ENCODE assay signal across 17 cellular contexts in genomic region chr19:18311495-18311894, GRCh38. TPM values are rescaled to one million over a fixed set of nuclear protein-coding genes. Genes with fewer than 3 reads are reported as not detected.
A peak's percentile ranks its signal among the peaks of the same experiment; 100 is the strongest.
DNase-seq lines count a peak whose midpoint lies in the region; ATAC-seq, FAIRE-seq and TF ChIP-seq lines count a peak whose summit lies in the region.
"Had no signal": no experiment of that assay in that cellular context is flagged by ENCODE, and none has a peak within 500 bp of the region (broad histone marks: within the 10 kb centered on the region; RNA-seq: fewer than 3 reads in every experiment).

No MANE protein-coding gene starts in this region.

- peaks cover 18% of the 10 kb centered on the region for H3K79me1 ChIP-seq in neuronal stem cell (ENCODE audit: low read depth, low read length)

- TF ChIP-seq CTCF in K562 (IDR thresholded peaks at IDR 0.05 in 2 of 3, conservative IDR thresholded peaks at IDR 0.05 in 1 of 3; ENCODE audit: insufficient read depth in 2 of 3, low read depth in 1 of 3, low read length in 3 of 3), result no peak

- peak overlapping the region; percentile 80 for H3K23ac ChIP-seq in neuronal stem cell (ENCODE audit: low read depth, low read length, poor library complexity)

- H3K9ac ChIP-seq in K562 (ENCODE audit: insufficient read depth in 1 of 2, low read depth in 2 of 2, low read length in 2 of 2) (peak overlapping the region in 1 of 2 experiments; percentile 46; a peak in 2 of 4 replicates), neuronal stem cell (ENCODE audit: low read depth, low read length, poor library complexity) (no peak overlapping the region)

- CTCF ChIA-PET in K562 (lab: Yijun Ruan, JAX; ENCODE audit: low intra/inter-chr PET ratio), result no interaction called here

- POLR2A ChIA-PET in K562 (lab: Yijun Ruan, JAX), result no interaction called here

- H3K9me3 ChIP-seq in K562 (replicated peaks; ENCODE audit: control insufficient read depth, insufficient read depth, low read depth, low read length) (no peaks in the 10 kb centered on the region), neuronal stem cell (replicated peaks in 1 of 2; ENCODE audit: control insufficient read depth in 2 of 2, insufficient read depth in 1 of 2, low read depth in 1 of 2, low read length in 2 of 2) (no peaks in the 10 kb centered on the region)

- no peak overlapping the region for H2AFZ ChIP-seq in K562 (ENCODE audit: low read depth, low read length)
- H2AFZ ChIP-seq in neuronal stem cell (ENCODE audit: low read length), result no peak overlapping the region
- H2AFZ ChIP-seq: GM23338 had no signal

- peaks cover 99% of the 10 kb centered on the region for H3K36me3 ChIP-seq in K562 (ENCODE audit: control insufficient read depth, insufficient read depth, low read length)
- peaks cover 61 to 98% of the 10 kb centered on the region in 2 donors for H3K36me3 ChIP-seq in neuronal stem cell (replicated peaks in 1 of 2; ENCODE audit: control insufficient read depth in 2 of 2, insufficient read depth in 2 of 2, low read length in 2 of 2)

- intact Hi-C loops in K562 (cut with micrococcal nuclease), result no loop called here

- no peak overlapping the region for H3K18ac ChIP-seq in neuronal stem cell (ENCODE audit: low read length)

- H3K27me3 ChIP-seq in K562 (ENCODE audit: control insufficient read depth in 2 of 2, insufficient read depth in 2 of 2, low read length in 2 of 2) (no peaks in the 10 kb centered on the region), neuronal stem cell (ENCODE audit: control insufficient read depth in 3 of 3, insufficient read depth in 3 of 3, low read depth in 1 of 3, low read length in 3 of 3) (no peaks in the 10 kb centered on the region)

- H3K4me1 ChIP-seq in K562 (replicated peaks in 1 of 2; ENCODE audit: control insufficient read depth in 2 of 2, insufficient read depth in 2 of 2, low read length in 2 of 2) (peaks cover 0 to 57% of the 10 kb centered on the region in 2 experiments; a peak in 3 of 5 replicates), neuronal stem cell (ENCODE audit: control insufficient read depth in 2 of 2, insufficient read depth in 1 of 2, low read depth in 1 of 2, low read length in 2 of 2) (no peaks in the 10 kb centered on the region)

- no peaks in the 10 kb centered on the region for H4K20me1 ChIP-seq in K562 (replicated peaks; ENCODE audit: control insufficient read depth, insufficient read depth, low read length)

- 96% methylated on average over 16 of the region's 20 CpGs for WGBS in K562 (ENCODE audit: insufficient coverage, low coverage, missing lambda C conversion rate)
- WGBS in neuronal stem cell (ENCODE audit: extremely low coverage in 2 of 2, insufficient read length in 2 of 2, insufficient replicate concordance in 1 of 2), 2 donors, result no CpG with 5 or more reads among the region's 20 CpGs

- H3K4ac ChIP-seq in neuronal stem cell (ENCODE audit: low read length), result peak overlapping the region; percentile 53

- TF ChIP-seq EP300 in K562 (IDR thresholded peaks at IDR 0.05; ENCODE audit: low read length), result no peak

- H3K4me2 ChIP-seq in K562 (ENCODE audit: insufficient read depth, low read length) (no peak overlapping the region), neuronal stem cell (ENCODE audit: insufficient read depth, low read length, poor library complexity, severe bottlenecking) (no peak overlapping the region)
- H3K4me2 ChIP-seq: GM23338 had no signal

- in situ Hi-C loops in K562 (cut with MboI), result no loop called here

- peaks cover 31% of the 10 kb centered on the region for H3K79me2 ChIP-seq in K562 (ENCODE audit: control insufficient read depth, insufficient read depth, low read length)

- H2BK15ac ChIP-seq in neuronal stem cell (ENCODE audit: low read length), result no peak overlapping the region

- no peaks in the 10 kb centered on the region for H3K9me1 ChIP-seq in K562 (ENCODE audit: control insufficient read depth, insufficient read depth, low read length)

- no peak overlapping the region for H3K4me3 ChIP-seq in K562
- H3K4me3 ChIP-seq in neuronal stem cell (ENCODE audit: low read length in 2 of 2), result no peak overlapping the region
- H3K4me3 ChIP-seq: GM23338 had no signal

- H3K14ac ChIP-seq in neuronal stem cell (ENCODE audit: low read length), result peak overlapping the region; percentile 21

- no TSS peak for BruUV-seq in K562 (replicated peaks; lab: Mats Ljungman, UMichigan)

- no peak for TF ChIP-seq RAD21 in K562 (CRISPR knock-in tag; conservative IDR thresholded peaks at IDR 0.05 in 1 of 2, IDR thresholded peaks at IDR 0.05 in 1 of 2)

- FAIRE-seq in K562 (lab: Jason Lieb, UNC), result no peak

- H4K91ac ChIP-seq in neuronal stem cell (ENCODE audit: low read depth, low read length, poor library complexity), result no peak overlapping the region

- H3K27ac ChIP-seq in K562 (ENCODE audit: extremely low read depth, low read depth, low read length) (no peak overlapping the region), neuronal stem cell (replicated peaks; ENCODE audit: low read length) (no peak overlapping the region)
- H3K27ac ChIP-seq: HL-60 had no signal

- no peak overlapping the region for H4K8ac ChIP-seq in neuronal stem cell (ENCODE audit: low read depth, low read length)

- no peak overlapping the region for H2BK120ac ChIP-seq in neuronal stem cell (ENCODE audit: low read depth, low read length)

- no peak overlapping the region for H2BK12ac ChIP-seq in neuronal stem cell (ENCODE audit: low read length)

- TF ChIP-seq POLR2A in GM19099 (IDR thresholded peaks at IDR 0.05; ENCODE audit: extremely low read depth, insufficient read length, low read depth) (peak; percentile 16), K562 (conservative IDR thresholded peaks at IDR 0.05) (no peak)

- no peak for ATAC-seq in K562
- no peak for ATAC-seq in SK-N-SH treated with all-trans-retinoic acid at 6 μM for 48 hours
- ATAC-seq: GM23338, PC-3 had no signal

- peak overlapping the region; percentile 39 for H2BK5ac ChIP-seq in neuronal stem cell (ENCODE audit: low read length)

- DNase-seq in K562 (ENCODE audit: extremely low read depth in 1 of 4, low spot score in 3 of 4) (peak in 1 of 4 experiments; percentile 20), neuronal stem cell (ENCODE audit: low spot score) (no peak), SKM-1 treated with dmso at 0.1 percent for 144 hours (lab: John Stamatoyannopoulos, UW; ENCODE audit: unreplicated experiment) (no peak)
- DNase-seq: CD8-positive, alpha-beta memory T cell; GF-D8; HFFc6; KG1; NCI-H1092; NCI-H1694 treated with DMSO at 0.1 percent for 48 hours; NCI-H345; NCI-H526 treated with DMSO at 0.1 percent for 48 hours; PC-3; SHP77 had no signal

- no peak overlapping the region for H2AK5ac ChIP-seq in neuronal stem cell (ENCODE audit: low read depth, low read length)

RNA-seq across cellular contexts. Expression of gene LSM4, which starts 11.4 kb away (rescaled TPM):
- total RNA-seq in K562 (2011; cell fraction: chromatin; rRNA removed; ENCODE audit: low replicate concordance), result 34.5 and 96.0 TPM in 2 replicates
- 110 and 120 TPM in 2 replicates for total RNA-seq in K562 (2011; cell fraction: nucleolus; rRNA removed)
- 70.1 and 74.1 TPM in 2 replicates for total RNA-seq in K562 (2011; cell fraction: nucleoplasm; rRNA removed)
- 763 and 822 TPM in 2 replicates for total RNA-seq in K562 (2014; rRNA removed)
- 202 and 208 TPM in 2 replicates for total RNA-seq in K562 (2014; rRNA removed; fragmentation: Illumina TruSeq; extraction: Trizol)
- total RNA-seq in K562 (2015; rRNA removed; fragmentation: Illumina TruSeq; extraction: Trizol), result 273 and 275 TPM in 2 replicates
- total RNA-seq in K562 (2021), result 362 and 385 TPM in 2 replicates
- polyA plus RNA-seq in K562 (2011; rRNA removed), result 188 and 201 TPM in 2 replicates
- 294 and 432 TPM in 2 replicates for polyA plus RNA-seq in K562 (2011; cell fraction: cytosol; rRNA removed)
- 206 and 249 TPM in 2 replicates for polyA plus RNA-seq in K562 (2011; cell fraction: nucleus; rRNA removed)
- 245 and 279 TPM in 2 replicates for polyA plus RNA-seq in K562 (2012)
- polyA plus RNA-seq in K562 (2014; fragmentation: Illumina TruSeq; extraction: Trizol), result 126 and 203 TPM in 2 replicates
- polyA plus RNA-seq in K562 (2014; fragmentation: Nextera tagmentation; extraction: Ambion mirVana), result 10 to 100 TPM; 11.9 to 29.7 TPM
- polyA plus RNA-seq in K562 (2014; rRNA removed), result 674 and 746 TPM in 2 replicates
- polyA minus RNA-seq in K562 (2011; rRNA and poly(A)+ RNA removed), result 38.4 and 39.9 TPM in 2 replicates
- polyA minus RNA-seq in K562 (2011; cell fraction: cytosol; rRNA and poly(A)+ RNA removed), result 64.5 and 67.5 TPM in 2 replicates
- 48.1 and 57.9 TPM in 2 replicates for polyA minus RNA-seq in K562 (2011; cell fraction: nucleus; rRNA and poly(A)+ RNA removed)
- polyA plus RNA-seq in neuronal stem cell (2013, experiment 1 of 2), result 355 TPM
- polyA plus RNA-seq in neuronal stem cell (2013, experiment 2 of 2), result 349 TPM

RNA-seq across cellular contexts. Expression of gene PGPEP1, which starts 28.9 kb away (rescaled TPM):
- total RNA-seq in K562 (2011; cell fraction: chromatin; rRNA removed; ENCODE audit: low replicate concordance), result 44.2 and 152 TPM in 2 replicates
- 93.0 and 102 TPM in 2 replicates for total RNA-seq in K562 (2011; cell fraction: nucleolus; rRNA removed)
- 67.2 and 79.3 TPM in 2 replicates for total RNA-seq in K562 (2011; cell fraction: nucleoplasm; rRNA removed)
- 29.5 and 33.8 TPM in 2 replicates for total RNA-seq in K562 (2014; rRNA removed)
- 32.2 and 33.5 TPM in 2 replicates for total RNA-seq in K562 (2014; rRNA removed; fragmentation: Illumina TruSeq; extraction: Trizol)
- total RNA-seq in K562 (2015; rRNA removed; fragmentation: Illumina TruSeq; extraction: Trizol), result 37.3 and 38.5 TPM in 2 replicates
- total RNA-seq in K562 (2021), result 61.7 and 69.6 TPM in 2 replicates
- polyA plus RNA-seq in K562 (2011; rRNA removed), result 37.8 and 43.0 TPM in 2 replicates
- polyA plus RNA-seq in K562 (2011; cell fraction: cytosol; rRNA removed), result 33.8 and 35.3 TPM in 2 replicates
- polyA plus RNA-seq in K562 (2011; cell fraction: nucleus; rRNA removed), result 40.8 and 54.8 TPM in 2 replicates
- polyA plus RNA-seq in K562 (2012), result 28.3 and 41.7 TPM in 2 replicates
- polyA plus RNA-seq in K562 (2014; fragmentation: Illumina TruSeq; extraction: Trizol), result 36.1 and 36.4 TPM in 2 replicates
- 10 to 100 TPM in 1 of 2 experiments, 1 to 10 TPM in 1; 10.0 to 13.4 TPM for polyA plus RNA-seq in K562 (2014; fragmentation: Nextera tagmentation; extraction: Ambion mirVana)
- 32.1 and 33.5 TPM in 2 replicates for polyA plus RNA-seq in K562 (2014; rRNA removed)
- polyA minus RNA-seq in K562 (2011; rRNA and poly(A)+ RNA removed), result 49.2 and 73.9 TPM in 2 replicates
- 39.5 and 43.2 TPM in 2 replicates for polyA minus RNA-seq in K562 (2011; cell fraction: cytosol; rRNA and poly(A)+ RNA removed)
- polyA minus RNA-seq in K562 (2011; cell fraction: nucleus; rRNA and poly(A)+ RNA removed), result 33.0 and 37.7 TPM in 2 replicates
- polyA plus RNA-seq in neuronal stem cell (2013, experiment 1 of 2), result 10.5 TPM
- polyA plus RNA-seq in neuronal stem cell (2013, experiment 2 of 2), result 10.8 TPM

RNA-seq across cellular contexts. Expression of gene JUND, which starts 30.1 kb away (rescaled TPM):
- total RNA-seq in K562 (2011; cell fraction: chromatin; rRNA removed; ENCODE audit: low replicate concordance), result 31.7 and 143 TPM in 2 replicates
- total RNA-seq in K562 (2011; cell fraction: nucleolus; rRNA removed), result 201 and 240 TPM in 2 replicates
- total RNA-seq in K562 (2011; cell fraction: nucleoplasm; rRNA removed), result 97.7 and 104 TPM in 2 replicates
- total RNA-seq in K562 (2014; rRNA removed) (279 and 297 TPM in 2 replicates), K562 (2014; rRNA removed; fragmentation: Illumina TruSeq; extraction: Trizol) (17.4 and 22.6 TPM in 2 replicates), K562 (2015; rRNA removed; fragmentation: Illumina TruSeq; extraction: Trizol) (33.1 and 33.7 TPM in 2 replicates), K562 (2021) (245 and 286 TPM in 2 replicates)
- polyA plus RNA-seq in K562 (2011; rRNA removed) (74.2 and 83.0 TPM in 2 replicates), K562 (2014; fragmentation: Illumina TruSeq; extraction: Trizol) (42.3 and 63.5 TPM in 2 replicates), K562 (2014; fragmentation: Nextera tagmentation; extraction: Ambion mirVana) (10 to 100 TPM in 1 of 2 experiments, 1 to 10 TPM in 1; 6.4 to 11.8 TPM), K562 (2014; rRNA removed) (210 and 216 TPM in 2 replicates)
- 93.8 and 405 TPM in 2 replicates for polyA plus RNA-seq in K562 (2011; cell fraction: cytosol; rRNA removed)
- 78.6 and 150 TPM in 2 replicates for polyA plus RNA-seq in K562 (2011; cell fraction: nucleus; rRNA removed)
- 73.8 and 111 TPM in 2 replicates for polyA plus RNA-seq in K562 (2012)
- polyA minus RNA-seq in K562 (2011; rRNA and poly(A)+ RNA removed), result 27.0 and 65.5 TPM in 2 replicates
- 243 and 277 TPM in 2 replicates for polyA minus RNA-seq in K562 (2011; cell fraction: cytosol; rRNA and poly(A)+ RNA removed)
- 89.5 and 108 TPM in 2 replicates for polyA minus RNA-seq in K562 (2011; cell fraction: nucleus; rRNA and poly(A)+ RNA removed)
- polyA plus RNA-seq in neuronal stem cell (2013, experiment 1 of 2), result 126 TPM
- polyA plus RNA-seq in neuronal stem cell (2013, experiment 2 of 2), result 119 TPM

RNA-seq across cellular contexts. Expression of gene IQCN, which starts 37.2 kb away (rescaled TPM):
- 0.35 and 0.67 TPM in 2 replicates for total RNA-seq in K562 (2011; cell fraction: chromatin; rRNA removed; ENCODE audit: low replicate concordance)
- total RNA-seq in K562 (2011; cell fraction: nucleolus; rRNA removed), result 0.17 and 0.39 TPM in 2 replicates
- 0.29 and 0.38 TPM in 2 replicates for total RNA-seq in K562 (2011; cell fraction: nucleoplasm; rRNA removed)
- total RNA-seq in K562 (2014; rRNA removed) (0.04 and 0.05 TPM in 2 replicates), K562 (2014; rRNA removed; fragmentation: Illumina TruSeq; extraction: Trizol) (0.04 TPM in 1 of 2 replicates, not detected in the other), K562 (2015; rRNA removed; fragmentation: Illumina TruSeq; extraction: Trizol) (0.04 and 0.07 TPM in 2 replicates), K562 (2021) (0.07 and 0.16 TPM in 2 replicates)
- polyA plus RNA-seq in K562 (2011; rRNA removed) (0.01 and 0.03 TPM in 2 replicates), K562 (2014; fragmentation: Illumina TruSeq; extraction: Trizol) (0.01 and 0.03 TPM in 2 replicates), K562 (2014; fragmentation: Nextera tagmentation; extraction: Ambion mirVana) (not detected), K562 (2014; rRNA removed) (not detected in 2 replicates)
- polyA plus RNA-seq in K562 (2011; cell fraction: cytosol; rRNA removed), result 0.01 TPM in 1 of 2 replicates, not detected in the other
- 0.06 and 0.33 TPM in 2 replicates for polyA plus RNA-seq in K562 (2011; cell fraction: nucleus; rRNA removed)
- 0.05 and 0.35 TPM in 2 replicates for polyA plus RNA-seq in K562 (2012)
- 0.21 TPM in 1 of 2 replicates, not detected in the other for polyA minus RNA-seq in K562 (2011; rRNA and poly(A)+ RNA removed)
- not detected in 2 replicates for polyA minus RNA-seq in K562 (2011; cell fraction: cytosol; rRNA and poly(A)+ RNA removed)
- 0.22 and 0.27 TPM in 2 replicates for polyA minus RNA-seq in K562 (2011; cell fraction: nucleus; rRNA and poly(A)+ RNA removed)
- polyA plus RNA-seq in neuronal stem cell (2013, experiment 1 of 2), result 0.81 TPM
- 1.1 TPM for polyA plus RNA-seq in neuronal stem cell (2013, experiment 2 of 2)
- polyA plus RNA-seq: GM23338 had no signal
